In genomic region chr5:39526914-39527477, GRCh38 we compare ENCODE assay signal across 1 cellular context.
TF ChIP-seq lines count a peak whose summit lies in the region.

No MANE protein-coding gene starts in this region.

TF ChIP-seq in HepG2, 621 proteins besides CTCF, POLR2A, EP300 and RAD21 (continued from another document and continues in another):
- TF ChIP-seq NCOR1 (IDR thresholded peaks at IDR 0.05; ENCODE audit: borderline replicate concordance, low read length) (no peak), ESRRA (CRISPR knock-in tag; IDR thresholded peaks at IDR 0.05; ENCODE audit: low read depth) (no peak), ZNF570 (CRISPR knock-in tag; IDR thresholded peaks at IDR 0.05; ENCODE audit: borderline replicate concordance) (no peak), ETV6 (CRISPR knock-in tag; conservative IDR thresholded peaks at IDR 0.05) (no peak), AKAP8 (CRISPR knock-in tag; IDR thresholded peaks at IDR 0.05) (no peak), SP2 (CRISPR knock-in tag; IDR thresholded peaks at IDR 0.05) (no peak), MAF1 (CRISPR knock-in tag; IDR thresholded peaks at IDR 0.05; ENCODE audit: borderline replicate concordance) (no peak), HDAC2 (CRISPR knock-in tag; IDR thresholded peaks at IDR 0.05) (0 out of 2 replicates have a peak, but pooled peaks have one; percentile 27), ASH2L (IDR thresholded peaks at IDR 0.05; ENCODE audit: insufficient read length, low read depth, low read length) (peak; percentile 51), GABPA (IDR thresholded peaks at IDR 0.05; ENCODE audit: low read depth, low read length) (no peak), GABPA (CRISPR knock-in tag; IDR thresholded peaks at IDR 0.05; ENCODE audit: low read depth) (peak; percentile 49; the same call in 1 of the 2 replicates), ZNF800 (CRISPR knock-in tag; IDR thresholded peaks at IDR 0.05) (no peak), SNAI1 (CRISPR knock-in tag; IDR thresholded peaks at IDR 0.05; ENCODE audit: borderline replicate concordance) (no peak), ZNF572 (CRISPR knock-in tag; IDR thresholded peaks at IDR 0.05) (no peak), JUNB (CRISPR knock-in tag; IDR thresholded peaks at IDR 0.05; ENCODE audit: borderline replicate concordance) (no peak), ZNF383 (CRISPR knock-in tag; IDR thresholded peaks at IDR 0.05; ENCODE audit: borderline replicate concordance) (no peak), TRIM24 (CRISPR knock-in tag; IDR thresholded peaks at IDR 0.05) (no peak), U2AF2 (IDR thresholded peaks at IDR 0.05; ENCODE audit: low read depth, low read length) (no peak), SMARCC2 (IDR thresholded peaks at IDR 0.05) (no peak), EED (CRISPR knock-in tag; IDR thresholded peaks at IDR 0.05) (no peak), ZNF691 (CRISPR knock-in tag; IDR thresholded peaks at IDR 0.05; ENCODE audit: borderline replicate concordance, low read depth) (no peak), DDIT3 (CRISPR knock-in tag; IDR thresholded peaks at IDR 0.05) (no peak), ZNF367 (CRISPR knock-in tag; IDR thresholded peaks at IDR 0.05; ENCODE audit: borderline replicate concordance) (no peak), MED13 (CRISPR knock-in tag; IDR thresholded peaks at IDR 0.05) (no peak), ZNF646 (CRISPR knock-in tag; IDR thresholded peaks at IDR 0.05) (no peak), TARDBP (CRISPR knock-in tag; IDR thresholded peaks at IDR 0.05) (no peak), ZNF121 (CRISPR knock-in tag; IDR thresholded peaks at IDR 0.05) (peak; percentile 74; the same call in 1 of the 2 replicates), ZNF670 (CRISPR knock-in tag; IDR thresholded peaks at IDR 0.05; ENCODE audit: borderline replicate concordance) (no peak)
- TF ChIP-seq, protein P1, sequence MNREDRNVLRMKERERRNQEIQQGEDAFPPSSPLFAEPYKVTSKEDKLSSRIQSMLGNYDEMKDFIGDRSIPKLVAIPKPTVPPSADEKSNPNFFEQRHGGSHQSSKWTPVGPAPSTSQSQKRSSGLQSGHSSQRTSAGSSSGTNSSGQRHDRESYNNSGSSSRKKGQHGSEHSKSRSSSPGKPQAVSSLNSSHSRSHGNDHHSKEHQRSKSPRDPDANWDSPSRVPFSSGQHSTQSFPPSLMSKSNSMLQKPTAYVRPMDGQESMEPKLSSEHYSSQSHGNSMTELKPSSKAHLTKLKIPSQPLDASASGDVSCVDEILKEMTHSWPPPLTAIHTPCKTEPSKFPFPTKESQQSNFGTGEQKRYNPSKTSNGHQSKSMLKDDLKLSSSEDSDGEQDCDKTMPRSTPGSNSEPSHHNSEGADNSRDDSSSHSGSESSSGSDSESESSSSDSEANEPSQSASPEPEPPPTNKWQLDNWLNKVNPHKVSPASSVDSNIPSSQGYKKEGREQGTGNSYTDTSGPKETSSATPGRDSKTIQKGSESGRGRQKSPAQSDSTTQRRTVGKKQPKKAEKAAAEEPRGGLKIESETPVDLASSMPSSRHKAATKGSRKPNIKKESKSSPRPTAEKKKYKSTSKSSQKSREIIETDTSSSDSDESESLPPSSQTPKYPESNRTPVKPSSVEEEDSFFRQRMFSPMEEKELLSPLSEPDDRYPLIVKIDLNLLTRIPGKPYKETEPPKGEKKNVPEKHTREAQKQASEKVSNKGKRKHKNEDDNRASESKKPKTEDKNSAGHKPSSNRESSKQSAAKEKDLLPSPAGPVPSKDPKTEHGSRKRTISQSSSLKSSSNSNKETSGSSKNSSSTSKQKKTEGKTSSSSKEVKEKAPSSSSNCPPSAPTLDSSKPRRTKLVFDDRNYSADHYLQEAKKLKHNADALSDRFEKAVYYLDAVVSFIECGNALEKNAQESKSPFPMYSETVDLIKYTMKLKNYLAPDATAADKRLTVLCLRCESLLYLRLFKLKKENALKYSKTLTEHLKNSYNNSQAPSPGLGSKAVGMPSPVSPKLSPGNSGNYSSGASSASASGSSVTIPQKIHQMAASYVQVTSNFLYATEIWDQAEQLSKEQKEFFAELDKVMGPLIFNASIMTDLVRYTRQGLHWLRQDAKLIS (CRISPR knock-in tag; IDR thresholded peaks at IDR 0.05), result no peak
- TF ChIP-seq, protein P2, sequence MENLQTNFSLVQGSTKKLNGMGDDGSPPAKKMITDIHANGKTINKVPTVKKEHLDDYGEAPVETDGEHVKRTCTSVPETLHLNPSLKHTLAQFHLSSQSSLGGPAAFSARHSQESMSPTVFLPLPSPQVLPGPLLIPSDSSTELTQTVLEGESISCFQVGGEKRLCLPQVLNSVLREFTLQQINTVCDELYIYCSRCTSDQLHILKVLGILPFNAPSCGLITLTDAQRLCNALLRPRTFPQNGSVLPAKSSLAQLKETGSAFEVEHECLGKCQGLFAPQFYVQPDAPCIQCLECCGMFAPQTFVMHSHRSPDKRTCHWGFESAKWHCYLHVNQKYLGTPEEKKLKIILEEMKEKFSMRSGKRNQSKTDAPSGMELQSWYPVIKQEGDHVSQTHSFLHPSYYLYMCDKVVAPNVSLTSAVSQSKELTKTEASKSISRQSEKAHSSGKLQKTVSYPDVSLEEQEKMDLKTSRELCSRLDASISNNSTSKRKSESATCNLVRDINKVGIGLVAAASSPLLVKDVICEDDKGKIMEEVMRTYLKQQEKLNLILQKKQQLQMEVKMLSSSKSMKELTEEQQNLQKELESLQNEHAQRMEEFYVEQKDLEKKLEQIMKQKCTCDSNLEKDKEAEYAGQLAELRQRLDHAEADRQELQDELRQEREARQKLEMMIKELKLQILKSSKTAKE (CRISPR knock-in tag; IDR thresholded peaks at IDR 0.05; ENCODE audit: borderline replicate concordance), result no peak
- TF ChIP-seq, protein P3, sequence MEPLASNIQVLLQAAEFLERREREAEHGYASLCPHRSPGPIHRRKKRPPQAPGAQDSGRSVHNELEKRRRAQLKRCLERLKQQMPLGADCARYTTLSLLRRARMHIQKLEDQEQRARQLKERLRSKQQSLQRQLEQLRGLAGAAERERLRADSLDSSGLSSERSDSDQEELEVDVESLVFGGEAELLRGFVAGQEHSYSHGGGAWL (CRISPR knock-in tag; IDR thresholded peaks at IDR 0.05), result no peak
- TF ChIP-seq, protein P4, sequence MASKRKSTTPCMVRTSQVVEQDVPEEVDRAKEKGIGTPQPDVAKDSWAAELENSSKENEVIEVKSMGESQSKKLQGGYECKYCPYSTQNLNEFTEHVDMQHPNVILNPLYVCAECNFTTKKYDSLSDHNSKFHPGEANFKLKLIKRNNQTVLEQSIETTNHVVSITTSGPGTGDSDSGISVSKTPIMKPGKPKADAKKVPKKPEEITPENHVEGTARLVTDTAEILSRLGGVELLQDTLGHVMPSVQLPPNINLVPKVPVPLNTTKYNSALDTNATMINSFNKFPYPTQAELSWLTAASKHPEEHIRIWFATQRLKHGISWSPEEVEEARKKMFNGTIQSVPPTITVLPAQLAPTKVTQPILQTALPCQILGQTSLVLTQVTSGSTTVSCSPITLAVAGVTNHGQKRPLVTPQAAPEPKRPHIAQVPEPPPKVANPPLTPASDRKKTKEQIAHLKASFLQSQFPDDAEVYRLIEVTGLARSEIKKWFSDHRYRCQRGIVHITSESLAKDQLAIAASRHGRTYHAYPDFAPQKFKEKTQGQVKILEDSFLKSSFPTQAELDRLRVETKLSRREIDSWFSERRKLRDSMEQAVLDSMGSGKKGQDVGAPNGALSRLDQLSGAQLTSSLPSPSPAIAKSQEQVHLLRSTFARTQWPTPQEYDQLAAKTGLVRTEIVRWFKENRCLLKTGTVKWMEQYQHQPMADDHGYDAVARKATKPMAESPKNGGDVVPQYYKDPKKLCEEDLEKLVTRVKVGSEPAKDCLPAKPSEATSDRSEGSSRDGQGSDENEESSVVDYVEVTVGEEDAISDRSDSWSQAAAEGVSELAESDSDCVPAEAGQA (IDR thresholded peaks at IDR 0.05; ENCODE audit: low read depth), result no peak
- TF ChIP-seq, protein P4 (CRISPR knock-in tag; IDR thresholded peaks at IDR 0.05; ENCODE audit: borderline replicate concordance), result no peak
